In the genomic region with DNA sequence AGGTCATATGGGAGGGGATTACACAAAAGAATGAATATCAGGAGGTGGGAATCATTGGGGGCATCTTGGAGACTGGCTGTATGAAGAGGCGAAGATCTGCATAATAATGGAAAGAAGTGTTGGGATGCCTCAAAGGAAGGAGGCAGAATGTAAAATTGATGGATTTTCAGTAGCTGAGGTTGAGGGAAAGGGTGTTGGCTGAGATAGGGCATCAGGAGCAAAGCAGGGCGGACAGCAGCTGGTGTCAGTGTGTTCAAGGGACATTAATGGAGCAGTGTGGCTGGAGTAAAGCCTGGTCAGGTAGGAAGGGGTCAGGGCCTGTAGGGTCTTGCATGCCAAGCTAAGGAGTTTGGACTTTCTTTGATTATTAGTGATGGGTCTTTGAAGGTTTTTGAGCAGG, we compare ENCODE assay signal across 13 cellular contexts.
DNase-seq lines count a peak whose midpoint lies in the region; ATAC-seq and TF ChIP-seq lines count a peak whose summit lies in the region.
"Had no signal": no experiment of that assay in that cellular context is flagged by ENCODE, and none has a peak within 500 bp of the region (broad histone marks: within the 10 kb centered on the region; RNA-seq: fewer than 3 reads in every experiment).

No MANE protein-coding gene starts in this region.

- H3K14ac ChIP-seq in H9 (ENCODE audit: insufficient read depth, low read length) = no peak overlapping the region; the same call in 1 of the 2 replicates

- no peak for TF ChIP-seq CTCF in H9 (conservative IDR thresholded peaks at IDR 0.05)
- no peak for TF ChIP-seq CTCF in mucosa of descending colon (IDR thresholded peaks at IDR 0.05)
- no peak for TF ChIP-seq CTCF in mammary epithelial cell (conservative IDR thresholded peaks at IDR 0.05 in 1 of 2, IDR thresholded peaks at IDR 0.05 in 1 of 2; ENCODE audit: extremely low read depth in 1 of 2, insufficient read depth in 1 of 2, low read depth in 1 of 2, low read length in 2 of 2)

- H2AFZ ChIP-seq in H9 (ENCODE audit: low read length) (no peak overlapping the region), mammary epithelial cell (ENCODE audit: low read depth, low read length) (no peak overlapping the region)

- H3K9ac ChIP-seq in H9 (ENCODE audit: extremely low read depth, insufficient read length, low read length) = no peak overlapping the region
- no peak overlapping the region for H3K9ac ChIP-seq in mammary epithelial cell (ENCODE audit: insufficient read depth, low read length)

- H3K4me1 ChIP-seq in CD4-positive, CD25-positive, alpha-beta regulatory T cell (ENCODE audit: control insufficient read depth, insufficient read depth, low read length, poor library complexity, severe bottlenecking) = peaks cover 68% of the 10 kb centered on the region
- H3K4me1 ChIP-seq in H9 (ENCODE audit: insufficient read depth, low read length) (peaks cover 11% of the 10 kb centered on the region), mucosa of descending colon (ENCODE audit: low read depth) (peaks cover 18% of the 10 kb centered on the region), mammary epithelial cell (ENCODE audit: insufficient read depth, low read length) (peaks cover 27% of the 10 kb centered on the region)
- peaks cover 60 to 61% of the 10 kb centered on the region in 2 donors for H3K4me1 ChIP-seq in naive thymus-derived CD4-positive, alpha-beta T cell (ENCODE audit: control insufficient read depth in 2 of 2, insufficient read depth in 2 of 2, low read length in 2 of 2)

- H3K4me2 ChIP-seq in H9 (ENCODE audit: insufficient read depth, insufficient read length, low read length) (no peak overlapping the region), mammary epithelial cell (ENCODE audit: insufficient read depth, low read depth, low read length) (no peak overlapping the region)

- no peak overlapping the region for H4K91ac ChIP-seq in H9 (ENCODE audit: insufficient read length, low read depth, low read length)

- H4K8ac ChIP-seq in H9 (replicated peaks; ENCODE audit: insufficient read length, low read depth, low read length) = no peak overlapping the region

- dilution Hi-C loops in mammary epithelial cell (cut with HindIII; ENCODE audit: low sequenced_read_pairs) = no loop called here

- H3K79me2 ChIP-seq in H9 (ENCODE audit: insufficient read depth, low read length) (no peaks in the 10 kb centered on the region; the same call in 1 of the 2 replicates), mammary epithelial cell (ENCODE audit: insufficient read depth, low read length) (peaks cover 48% of the 10 kb centered on the region)

- in situ Hi-C loops in mammary epithelial cell (cut with MboI; ENCODE audit: low sequenced_read_pairs in 2 of 2) = no loop called here

- CTCF ChIA-PET in naive thymus-derived CD4-positive, alpha-beta T cell (lab: Charles Lee) = interaction anchor here (0.5 to 3.7 kb wide), 9 partner anchors 9 to 121 kb away, joined by 3 to 11 read pairs (median 4); no protein-coding TSS in a partner anchor
- CTCF ChIA-PET in mammary epithelial cell (lab: Charles Lee; ENCODE audit: low non-redundant PET) = no interaction called here

- H3K56ac ChIP-seq in H9 (ENCODE audit: insufficient read length, low read depth, low read length) = no peak overlapping the region

- peaks cover 19% of the 10 kb centered on the region for H3K36me3 Mint-ChIP-seq in CD4-positive, CD25-positive, alpha-beta regulatory T cell
- peaks cover 2 to 14% (median 4%) of the 10 kb centered on the region in 3 experiments for H3K36me3 Mint-ChIP-seq in H9 (ENCODE audit: insufficient read depth in 1 of 3, low read depth in 3 of 3)
- peaks cover 23 to 36% of the 10 kb centered on the region in 2 donors for H3K36me3 Mint-ChIP-seq in activated naive CD4-positive, alpha-beta T cell treated with anti-CD3 and anti-CD28 coated beads, Interleukin-2, amount 50 U/mL, for 72 hours
- H3K36me3 Mint-ChIP-seq in naive thymus-derived CD4-positive, alpha-beta T cell = peaks cover 3 to 50% (median 30%) of the 10 kb centered on the region in 5 donors
- H3K36me3 Mint-ChIP-seq: brain had no signal

- H3K9me3 Mint-ChIP-seq in CD4-positive, CD25-positive, alpha-beta regulatory T cell = peaks cover 0 to 6% (median 0%) of the 10 kb centered on the region in 7 donors
- peaks cover 6% of the 10 kb centered on the region in 2 experiments; a peak in 4 of 5 replicates for H3K9me3 Mint-ChIP-seq in H9
- peaks cover 0 to 8% of the 10 kb centered on the region in 2 donors for H3K9me3 Mint-ChIP-seq in activated naive CD4-positive, alpha-beta T cell treated with anti-CD3 and anti-CD28 coated beads, Interleukin-2, amount 50 U/mL, for 72 hours
- peaks cover 0 to 15% (median 8%) of the 10 kb centered on the region in 11 donors for H3K9me3 Mint-ChIP-seq in naive thymus-derived CD4-positive, alpha-beta T cell

- H2AK5ac ChIP-seq in H9 (ENCODE audit: insufficient read length, low read length) = no peak overlapping the region

- no peak overlapping the region for H3K23ac ChIP-seq in H9 (ENCODE audit: insufficient read length, low read depth, low read length)

- peaks cover 8% of the 10 kb centered on the region for H3K36me3 ChIP-seq in CD4-positive, CD25-positive, alpha-beta regulatory T cell (ENCODE audit: control insufficient read depth, insufficient read depth, low read length)
- H3K36me3 ChIP-seq in naive thymus-derived CD4-positive, alpha-beta T cell (ENCODE audit: control insufficient read depth in 2 of 3, insufficient read depth in 3 of 3, low read length in 3 of 3) = no peaks in the 10 kb centered on the region
- no peaks in the 10 kb centered on the region for H3K36me3 ChIP-seq in mucosa of descending colon (ENCODE audit: low read depth)
- no peaks in the 10 kb centered on the region for H3K36me3 ChIP-seq in mammary epithelial cell (ENCODE audit: insufficient read depth, low read length)
- H3K36me3 ChIP-seq: heart right ventricle, left ventricle myocardium inferior, ovary had no signal

- no peaks in the 10 kb centered on the region for H4K20me1 ChIP-seq in H9 (ENCODE audit: control insufficient read depth, insufficient read depth, insufficient read length)
- H4K20me1 ChIP-seq in mammary epithelial cell (ENCODE audit: insufficient read depth, low read length) = no peaks in the 10 kb centered on the region

- POLR2A ChIA-PET in naive thymus-derived CD4-positive, alpha-beta T cell (lab: Charles Lee) = interaction anchor here (0.7 to 15.9 kb wide), 20 partner anchors 9 to 162 kb away, joined by 3 to 227 read pairs (median 4); a partner anchor contains a TSS

- no peaks in the 10 kb centered on the region for H3K23me2 ChIP-seq in H9 (ENCODE audit: insufficient read length, low read depth, low read length, poor library complexity, severe bottlenecking)

- H3K4me3 Mint-ChIP-seq in CD4-positive, CD25-positive, alpha-beta regulatory T cell = peak overlapping the region; percentile 47 to 84 (median 68)
- H3K4me3 Mint-ChIP-seq in H9 = no peak overlapping the region
- peak overlapping the region; percentile 63 to 97 (median 82) for H3K4me3 Mint-ChIP-seq in naive thymus-derived CD4-positive, alpha-beta T cell
- H3K4me3 Mint-ChIP-seq: brain had no signal

- no peaks in the 10 kb centered on the region for H3K27me3 ChIP-seq in CD4-positive, CD25-positive, alpha-beta regulatory T cell (ENCODE audit: control insufficient read depth, insufficient read depth, low read length)
- H3K27me3 ChIP-seq in H9 (ENCODE audit: insufficient read depth, low read length) = no peaks in the 10 kb centered on the region
- no peaks in the 10 kb centered on the region for H3K27me3 ChIP-seq in naive thymus-derived CD4-positive, alpha-beta T cell (ENCODE audit: control insufficient read depth in 2 of 2, insufficient read depth in 2 of 2, low read length in 2 of 2)
- no peaks in the 10 kb centered on the region for H3K27me3 ChIP-seq in mammary epithelial cell (ENCODE audit: insufficient read depth, low read length)
- H3K27me3 ChIP-seq: heart right ventricle, ovary had no signal

- no peak overlapping the region for H3K18ac ChIP-seq in H9 (ENCODE audit: insufficient read length, low read depth, low read length)

- no peak overlapping the region for H2BK5ac ChIP-seq in H9 (ENCODE audit: insufficient read length, low read length)

- H3K9me3 ChIP-seq in CD4-positive, CD25-positive, alpha-beta regulatory T cell (ENCODE audit: control insufficient read depth in 2 of 2, low read length in 2 of 2) = peaks cover 0 to 2% of the 10 kb centered on the region in 2 experiments
- H3K9me3 ChIP-seq in H9 (ENCODE audit: control insufficient read depth, low read depth, low read length) (no peaks in the 10 kb centered on the region), mucosa of descending colon (no peaks in the 10 kb centered on the region), mammary epithelial cell (replicated peaks; ENCODE audit: insufficient read depth, low read length) (no peaks in the 10 kb centered on the region)
- H3K9me3 ChIP-seq in naive thymus-derived CD4-positive, alpha-beta T cell (ENCODE audit: control insufficient read depth in 2 of 3, low read length in 3 of 3) = no peaks in the 10 kb centered on the region
- H3K9me3 ChIP-seq: left ventricle myocardium inferior, ovary had no signal

- H3K4me1 Mint-ChIP-seq in CD4-positive, CD25-positive, alpha-beta regulatory T cell = peaks cover 53 to 89% (median 68%) of the 10 kb centered on the region in 4 donors
- peaks cover 24 to 27% of the 10 kb centered on the region in 2 experiments for H3K4me1 Mint-ChIP-seq in H9
- H3K4me1 Mint-ChIP-seq in naive thymus-derived CD4-positive, alpha-beta T cell = peaks cover 66 to 90% (median 79%) of the 10 kb centered on the region in 7 donors

- no TSS peak for BruUV-seq in mammary epithelial cell (replicated peaks; lab: Mats Ljungman, UMichigan)

- H3K27ac Mint-ChIP-seq in CD4-positive, CD25-positive, alpha-beta regulatory T cell = peak overlapping the region; percentile 87 to 99 (median 89)
- peak overlapping the region in 2 of 3 experiments; percentile 16 to 65; a peak in 2 of 7 replicates for H3K27ac Mint-ChIP-seq in H9
- peak overlapping the region; percentile 94 to 97 for H3K27ac Mint-ChIP-seq in activated naive CD4-positive, alpha-beta T cell treated with anti-CD3 and anti-CD28 coated beads, Interleukin-2, amount 50 U/mL, for 72 hours
- H3K27ac Mint-ChIP-seq in naive thymus-derived CD4-positive, alpha-beta T cell = peak overlapping the region; percentile 87 to 100 (median 96)

- H3K79me1 ChIP-seq in H9 (ENCODE audit: insufficient read depth, low read depth, low read length, poor library complexity, severe bottlenecking) = no peaks in the 10 kb centered on the region

- intact Hi-C loops in naive thymus-derived CD4-positive, alpha-beta T cell (cut with micrococcal nuclease) = no loop called here
- intact Hi-C loops in mucosa of descending colon (cut with DNase I, micrococcal nuclease) = no loop called here
- intact Hi-C loops in mammary epithelial cell (cut with micrococcal nuclease) = no loop called here

- no peak for ATAC-seq in CD4-positive, CD25-positive, alpha-beta regulatory T cell (ENCODE audit: low read depth in 2 of 2)
- ATAC-seq in activated naive CD4-positive, alpha-beta T cell treated with anti-CD3 and anti-CD28 coated beads, Interleukin-2, amount 50 U/mL, for 72 hours = no peak
- ATAC-seq in naive thymus-derived CD4-positive, alpha-beta T cell = no peak
- ATAC-seq in mucosa of descending colon (no peak), HG03378 (IDR thresholded peaks at IDR 0.05; ENCODE audit: unreplicated experiment) (no peak)
- ATAC-seq: heart right ventricle had no signal

- H3K4me3 ChIP-seq in CD4-positive, CD25-positive, alpha-beta regulatory T cell (ENCODE audit: low read depth, low read length) = peak overlapping the region; percentile 88
- peak overlapping the region; percentile 47 for H3K4me3 ChIP-seq in naive thymus-derived CD4-positive, alpha-beta T cell (ENCODE audit: low read length)
- H3K4me3 ChIP-seq in mucosa of descending colon (no peak overlapping the region), mammary epithelial cell (replicated peaks in 1 of 3; ENCODE audit: insufficient read depth in 1 of 3, low read depth in 2 of 3, low read length in 3 of 3) (no peak overlapping the region)
- H3K4me3 ChIP-seq: heart right ventricle, left ventricle myocardium inferior, ovary had no signal

- H3K4ac ChIP-seq in H9 (ENCODE audit: low read depth, low read length) = no peak overlapping the region

- no CpG with 5 or more reads among the region's 2 CpGs for WGBS in H9 (ENCODE audit: extremely low coverage, insufficient read length, low lambda C conversion rate)
- WGBS in mammary epithelial cell (ENCODE audit: low coverage, missing lambda C conversion rate) = 100% methylated on average over 1 of the region's 2 CpGs

- DNase-seq in CD4-positive, CD25-positive, alpha-beta regulatory T cell = no peak
- DNase-seq in H9 = no peak
- no peak for DNase-seq in activated naive CD4-positive, alpha-beta T cell treated with anti-CD3 and anti-CD28 coated beads, Interleukin-2, amount 50 U/mL, for 72 hours (ENCODE audit: low spot score in 2 of 2)
- no peak for DNase-seq in naive thymus-derived CD4-positive, alpha-beta T cell
- no peak for DNase-seq in DMS153 (lab: John Stamatoyannopoulos, UW)
- no peak for DNase-seq in mucosa of descending colon
- DNase-seq in mammary epithelial cell = no peak
- DNase-seq: heart right ventricle, left ventricle myocardium inferior, ovary had no signal

- H2BK120ac ChIP-seq in H9 (ENCODE audit: low read depth, low read length, poor library complexity, severe bottlenecking) = no peak overlapping the region

- H2BK20ac ChIP-seq in H9 (ENCODE audit: low read depth, low read length, poor library complexity, severe bottlenecking) = no peak overlapping the region

- peak overlapping the region; percentile 81 for H3K27ac ChIP-seq in CD4-positive, CD25-positive, alpha-beta regulatory T cell (ENCODE audit: insufficient read depth, low read length, poor library complexity, severe bottlenecking)
- no peak overlapping the region for H3K27ac ChIP-seq in H9 (ENCODE audit: insufficient read length, low read depth, low read length)
- H3K27ac ChIP-seq in naive thymus-derived CD4-positive, alpha-beta T cell (ENCODE audit: low read depth, low read length) = peak overlapping the region; percentile 82
- H3K27ac ChIP-seq in mammary epithelial cell (ENCODE audit: insufficient read depth, low read depth, low read length) = no peak overlapping the region
- H3K27ac ChIP-seq: C4-2B, left ventricle myocardium inferior, ovary had no signal

- H3K27me3 Mint-ChIP-seq in CD4-positive, CD25-positive, alpha-beta regulatory T cell = no peaks in the 10 kb centered on the region
- no peaks in the 10 kb centered on the region for H3K27me3 Mint-ChIP-seq in H9 (ENCODE audit: low read depth)
- no peaks in the 10 kb centered on the region for H3K27me3 Mint-ChIP-seq in naive thymus-derived CD4-positive, alpha-beta T cell
- H3K27me3 Mint-ChIP-seq: brain had no signal

- H2BK15ac ChIP-seq in H9 (ENCODE audit: low read depth, low read length) = no peak overlapping the region

- no peak overlapping the region for H2BK12ac ChIP-seq in H9 (ENCODE audit: insufficient read length, low read depth, low read length)

- no peak overlapping the region for H4K5ac ChIP-seq in H9 (ENCODE audit: insufficient read length, low read depth, low read length)

- H3T11ph ChIP-seq in H9 (ENCODE audit: low read length) = no peak overlapping the region

Comparison
In these comparisons a context has a peak if more than half of its experiments do, and no peak if none do; other contexts are left out.
1. H3K27ac ChIP-seq: peak in CD4-positive, CD25-positive, alpha-beta regulatory T cell (single experiment) and naive thymus-derived CD4-positive, alpha-beta T cell (single experiment); none in H9 (single experiment) and mammary epithelial cell (single experiment).
2. H3K4me3 ChIP-seq: peak in CD4-positive, CD25-positive, alpha-beta regulatory T cell (single experiment) and naive thymus-derived CD4-positive, alpha-beta T cell (single experiment); none in mucosa of descending colon (single experiment) and mammary epithelial cell (0 of 3).
3. H3K27ac Mint-ChIP-seq: peak in every context shown above with its lines; median percentile 96 in naive thymus-derived CD4-positive, alpha-beta T cell; 96 in activated naive CD4-positive, alpha-beta T cell treated with anti-CD3 and anti-CD28 coated beads, Interleukin-2, amount 50 U/mL, for 72 hours; 89 in CD4-positive, CD25-positive, alpha-beta regulatory T cell; 40 in H9.
4. H3K4me3 Mint-ChIP-seq: peak in CD4-positive, CD25-positive, alpha-beta regulatory T cell (4 of 4) and naive thymus-derived CD4-positive, alpha-beta T cell (10 of 10); none in H9 (0 of 2).